Comparison of ENCODE assay signal across 8 cellular contexts in genomic region chr7:138886501-138886917, GRCh38.
DNase-seq lines count a peak whose midpoint lies in the region; ATAC-seq, FAIRE-seq and TF ChIP-seq lines count a peak whose summit lies in the region.

No MANE protein-coding gene starts in this region.

- TF ChIP-seq CTCF in CD14-positive monocyte (IDR thresholded peaks at IDR 0.05) (peak; percentile 90), omental fat pad (IDR thresholded peaks at IDR 0.05) (no peak)

- H3K4me3 Mint-ChIP-seq in CD14-positive monocyte, result no peak overlapping the region

- ATAC-seq in GM18498 (IDR thresholded peaks at IDR 0.05; ENCODE audit: unreplicated experiment), result peak; percentile 84
- peak; percentile 76 for ATAC-seq in HG02763 (IDR thresholded peaks at IDR 0.05; ENCODE audit: unreplicated experiment)
- no peak for ATAC-seq in omental fat pad (ENCODE audit: low FRiP score)

- intact Hi-C loops in CD14-positive monocyte (cut with micrococcal nuclease), result loop anchor here in 1 of 2 donors (10.0 kb wide), 1 partner anchor 188 kb away; no protein-coding TSS in a partner anchor

- peak; percentile 54 for FAIRE-seq in endometrium (lab: Jason Lieb, UNC)

- no peaks in the 10 kb centered on the region for H3K9me3 Mint-ChIP-seq in CD14-positive monocyte

- H3K4me1 Mint-ChIP-seq in CD14-positive monocyte, result peaks cover 4% of the 10 kb centered on the region

- no peaks in the 10 kb centered on the region for H3K27me3 Mint-ChIP-seq in CD14-positive monocyte (ENCODE audit: low read depth in 3 of 3)

- DNase-seq in CD14-positive monocyte (ENCODE audit: low spot score) (no peak), NCI-H1417 treated with DMSO at 0.1 percent for 48 hours (lab: John Stamatoyannopoulos, UW) (peak; percentile 16), SW480 (ENCODE audit: low spot score) (peak; percentile 76), non-pigmented ciliary epithelial cell (ENCODE audit: low read depth) (peak; percentile 49), omental fat pad (ENCODE audit: low spot score) (no peak)

- no peak overlapping the region for H3K27ac Mint-ChIP-seq in CD14-positive monocyte

- no peaks in the 10 kb centered on the region for H3K36me3 Mint-ChIP-seq in CD14-positive monocyte

Comparison
In these comparisons a context has a peak if more than half of its experiments do, and no peak if none do; other contexts are left out.
1. DNase-seq: peak in NCI-H1417 treated with DMSO at 0.1 percent for 48 hours (single experiment), SW480 (single experiment) and non-pigmented ciliary epithelial cell (single experiment); none in CD14-positive monocyte (single experiment) and omental fat pad (single experiment).